Comparison of ENCODE assay signal across 16 cellular contexts in the genomic region with DNA sequence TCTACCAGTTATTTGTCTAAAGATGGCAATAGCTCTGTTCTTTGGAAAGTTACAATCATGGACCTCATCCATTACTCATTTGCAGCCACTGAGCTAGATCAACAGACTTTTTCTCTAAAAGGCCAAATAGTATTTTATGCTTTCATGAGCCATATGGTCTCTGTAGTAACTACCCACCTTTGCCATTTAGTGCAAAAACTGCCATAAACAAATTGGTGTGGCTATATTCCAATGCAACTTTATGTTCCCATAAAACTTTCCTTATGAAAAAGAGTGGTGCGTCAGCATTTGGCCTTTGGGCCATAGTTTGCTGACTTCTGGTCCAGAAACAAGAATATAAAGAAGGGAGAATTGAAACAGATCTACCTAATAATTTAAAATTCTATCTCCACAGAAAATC. TPM values are rescaled to one million over a fixed set of nuclear protein-coding genes. Genes with fewer than 3 reads are reported as not detected.
DNase-seq lines count a peak whose midpoint lies in the region; ATAC-seq lines count a peak whose summit lies in the region.
"Had no signal": no experiment of that assay in that cellular context is flagged by ENCODE, and none has a peak within 500 bp of the region (broad histone marks: within the 10 kb centered on the region; RNA-seq: fewer than 3 reads in every experiment).

No MANE protein-coding gene starts in this region.

- H3K4me1 ChIP-seq in rectal smooth muscle tissue (ENCODE audit: control insufficient read depth, insufficient read depth, low read length): peaks cover 16% of the 10 kb centered on the region
- H3K4me1 ChIP-seq: HAP-1 had no signal

- H3K4me3 Mint-ChIP-seq in activated naive CD8-positive, alpha-beta T cell treated with anti-CD3 and anti-CD28 coated beads for 36 hours: no peak overlapping the region
- H3K4me3 Mint-ChIP-seq: CD14-positive monocyte; CD4-positive, alpha-beta memory T cell had no signal

- H3K9me3 Mint-ChIP-seq in activated naive CD8-positive, alpha-beta T cell treated with anti-CD3 and anti-CD28 coated beads for 36 hours: no peaks in the 10 kb centered on the region

- H3K27me3 Mint-ChIP-seq in activated naive CD8-positive, alpha-beta T cell treated with anti-CD3 and anti-CD28 coated beads for 36 hours: peaks cover 17% of the 10 kb centered on the region
- H3K27me3 Mint-ChIP-seq: CD4-positive, alpha-beta memory T cell had no signal

- no peaks in the 10 kb centered on the region for H3K4me1 Mint-ChIP-seq in activated naive CD8-positive, alpha-beta T cell treated with anti-CD3 and anti-CD28 coated beads for 36 hours
- H3K4me1 Mint-ChIP-seq: CD4-positive, alpha-beta memory T cell had no signal

- no peaks in the 10 kb centered on the region for H3K27me3 ChIP-seq in rectal smooth muscle tissue (ENCODE audit: control insufficient read depth, insufficient read depth, low read length)
- H3K27me3 ChIP-seq: BLaER1 had no signal

- DNase-seq in NCI-H69 (lab: John Stamatoyannopoulos, UW) (peak; percentile 31), left colon (no peak), sciatic nerve (ENCODE audit: low spot score) (no peak)
- no peak for DNase-seq in activated CD4-positive, alpha-beta T cell treated with anti-CD3 and anti-CD28 coated beads for 4 hours
- no peak for DNase-seq in activated naive CD8-positive, alpha-beta T cell treated with anti-CD3 and anti-CD28 coated beads for 36 hours
- DNase-seq: 8988T; CD4-positive, alpha-beta memory T cell; DMS79 treated with DMSO at 0.1 percent for 48 hours; GF-D8; GM23248 had no signal

- peak overlapping the region; percentile 35 for H3K27ac ChIP-seq in rectal smooth muscle tissue (ENCODE audit: low read depth, low read length)
- H3K27ac ChIP-seq: BLaER1, GM23248, HL-60 had no signal

- ATAC-seq in left colon: peak; percentile 65
- no peak for ATAC-seq in sciatic nerve
- ATAC-seq in GM21367 (IDR thresholded peaks at IDR 0.05; ENCODE audit: unreplicated experiment): no peak

- H3K36me3 ChIP-seq in rectal smooth muscle tissue (ENCODE audit: control insufficient read depth, insufficient read depth, low read length): no peaks in the 10 kb centered on the region
- H3K36me3 ChIP-seq: BLaER1, HAP-1 had no signal

- no peak overlapping the region for H3K27ac Mint-ChIP-seq in activated naive CD8-positive, alpha-beta T cell treated with anti-CD3 and anti-CD28 coated beads for 36 hours
- H3K27ac Mint-ChIP-seq: CD14-positive monocyte; CD4-positive, alpha-beta memory T cell had no signal

- intact Hi-C loops in left colon (cut with DNase I, micrococcal nuclease) (no loop called here), sciatic nerve (cut with DNase I) (no loop called here)

- no peak overlapping the region for H3K4me3 ChIP-seq in rectal smooth muscle tissue (ENCODE audit: low read length)
- H3K4me3 ChIP-seq: BLaER1, GM23248, HAP-1 had no signal

- H3K9ac ChIP-seq in rectal smooth muscle tissue (ENCODE audit: low read length): no peak overlapping the region
- H3K9ac ChIP-seq: BLaER1, GM23248 had no signal

- no peaks in the 10 kb centered on the region for H3K36me3 Mint-ChIP-seq in activated naive CD8-positive, alpha-beta T cell treated with anti-CD3 and anti-CD28 coated beads for 36 hours
- H3K36me3 Mint-ChIP-seq: CD14-positive monocyte; CD4-positive, alpha-beta memory T cell had no signal

RNA-seq across cellular contexts. Expression of a gene that starts 20.1 kb away (rescaled TPM):
- total RNA-seq in left colon (10 to 100 TPM; 44.8 to 46.4 TPM), sciatic nerve (59.4 TPM)
- total RNA-seq in activated naive CD8-positive, alpha-beta T cell treated with anti-CD3 and anti-CD28 coated beads for 36 hours: 1 to 10 TPM; 4.3 to 5.1 TPM
